Comparison of ENCODE assay signal across 11 cellular contexts in the genomic region with DNA sequence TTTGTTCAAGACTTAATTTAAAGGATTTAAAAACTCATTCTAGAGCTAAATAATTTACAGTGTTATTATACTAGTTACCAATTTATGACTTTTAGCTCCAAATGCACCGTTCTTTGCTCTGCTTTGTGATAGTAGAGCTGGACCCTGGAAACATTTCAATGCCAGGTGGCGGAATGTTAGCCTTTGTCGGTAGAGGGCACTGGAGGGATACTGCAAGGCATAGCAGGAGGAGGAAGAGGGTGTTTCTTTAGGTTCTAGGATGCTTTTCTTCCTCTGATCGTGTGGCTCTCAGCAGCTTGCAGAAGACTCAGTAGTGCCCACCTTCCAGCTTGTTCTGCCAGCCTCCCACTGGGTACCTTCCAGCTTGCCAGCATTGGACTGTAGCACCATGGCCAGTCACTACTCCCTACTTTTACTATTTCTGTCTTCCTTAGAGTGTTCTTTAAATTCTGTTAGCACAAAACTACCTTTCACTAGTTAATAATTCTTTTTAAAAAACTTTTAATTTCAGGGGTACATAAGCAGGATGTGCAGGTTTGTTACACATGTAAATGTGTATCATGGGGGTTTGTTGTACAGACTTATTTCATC.
A peak's percentile ranks its signal among the peaks of the same experiment; 100 is the strongest.
DNase-seq lines count a peak whose midpoint lies in the region; ATAC-seq and TF ChIP-seq lines count a peak whose summit lies in the region.
"Had no signal": no experiment of that assay in that cellular context is flagged by ENCODE, and none has a peak within 500 bp of the region (broad histone marks: within the 10 kb centered on the region; RNA-seq: fewer than 3 reads in every experiment).

No MANE protein-coding gene starts in this region.

- H3K27ac Mint-ChIP-seq in activated CD4-positive, alpha-beta T cell treated with anti-CD3 and anti-CD28 coated beads, Interleukin-2, amount 10 ng/mL, durations not matched to agents 24 days and 14 days, result no peak overlapping the region
- H3K27ac Mint-ChIP-seq: CD8-positive, alpha-beta memory T cell had no signal

- H3K4me1 Mint-ChIP-seq in activated CD4-positive, alpha-beta T cell treated with anti-CD3 and anti-CD28 coated beads, Interleukin-2, amount 10 ng/mL, durations not matched to agents 24 days and 14 days, result no peaks in the 10 kb centered on the region
- H3K4me1 Mint-ChIP-seq: CD8-positive, alpha-beta memory T cell had no signal

- no peak overlapping the region for H3K27ac ChIP-seq in left ventricle myocardium inferior (replicated peaks)
- no peak overlapping the region for H3K27ac ChIP-seq in right atrium auricular region
- H3K27ac ChIP-seq in OCI-LY1 (ENCODE audit: low read depth, low read length, poor library complexity, severe bottlenecking), result no peak overlapping the region

- intact Hi-C loops in left ventricle myocardium inferior (cut with micrococcal nuclease), result no loop called here
- intact Hi-C loops in activated CD4-positive, alpha-beta T cell treated with anti-CD3 and anti-CD28 coated beads, Interleukin-2, amount 10 ng/mL, durations not matched to agents 24 days and 14 days (cut with micrococcal nuclease), result no loop called here

- H3K9me3 ChIP-seq in left ventricle myocardium inferior (replicated peaks) (peaks cover 24% of the 10 kb centered on the region), right atrium auricular region (peaks cover 0 to 11% of the 10 kb centered on the region in 2 donors), OCI-LY1 (ENCODE audit: low read length) (no peaks in the 10 kb centered on the region)

- peak; percentile 64 for TF ChIP-seq CTCF in left ventricle myocardium inferior (IDR thresholded peaks at IDR 0.05; ENCODE audit: borderline replicate concordance)
- TF ChIP-seq CTCF in right atrium auricular region (IDR thresholded peaks at IDR 0.05), result peak in 1 of 2 donors; percentile 62
- TF ChIP-seq CTCF in OCI-LY1 (IDR thresholded peaks at IDR 0.05; ENCODE audit: low read length), result peak; percentile 68

- H3K4me3 Mint-ChIP-seq in activated CD4-positive, alpha-beta T cell treated with anti-CD3 and anti-CD28 coated beads, Interleukin-2, amount 10 ng/mL, durations not matched to agents 24 days and 14 days, result no peak overlapping the region
- H3K4me3 Mint-ChIP-seq: CD8-positive, alpha-beta memory T cell had no signal

- H3K27me3 Mint-ChIP-seq in activated CD4-positive, alpha-beta T cell treated with anti-CD3 and anti-CD28 coated beads, Interleukin-2, amount 10 ng/mL, durations not matched to agents 24 days and 14 days, result no peaks in the 10 kb centered on the region

- peaks cover 13% of the 10 kb centered on the region for H3K9me3 Mint-ChIP-seq in activated CD4-positive, alpha-beta T cell treated with anti-CD3 and anti-CD28 coated beads, Interleukin-2, amount 10 ng/mL, durations not matched to agents 24 days and 14 days

- H3K36me3 Mint-ChIP-seq in activated CD4-positive, alpha-beta T cell treated with anti-CD3 and anti-CD28 coated beads, Interleukin-2, amount 10 ng/mL, durations not matched to agents 24 days and 14 days (ENCODE audit: low read depth), result no peaks in the 10 kb centered on the region
- H3K36me3 Mint-ChIP-seq: CD8-positive, alpha-beta memory T cell had no signal

- H3K79me2 ChIP-seq in OCI-LY1 (ENCODE audit: insufficient read depth, low read length), result no peaks in the 10 kb centered on the region

- H3K4me1 ChIP-seq in left ventricle myocardium inferior (no peaks in the 10 kb centered on the region), right atrium auricular region (no peaks in the 10 kb centered on the region), OCI-LY1 (ENCODE audit: insufficient read depth, low read length, severe bottlenecking) (no peaks in the 10 kb centered on the region)

- H3F3A ChIP-seq in OCI-LY1 (ENCODE audit: insufficient read depth, low read length), result no peaks in the 10 kb centered on the region

- DNase-seq in left ventricle myocardium inferior, result no peak
- DNase-seq in right atrium auricular region (ENCODE audit: low spot score), result no peak
- peak; percentile 6 for DNase-seq in globus pallidus (ENCODE audit: low spot score)
- no peak for DNase-seq in GM19240 (ENCODE audit: insufficient read length, low spot score)
- no peak for DNase-seq in activated CD4-positive, alpha-beta T cell treated with anti-CD3 and anti-CD28 coated beads, Interleukin-2, amount 10 ng/mL, durations not matched to agents 24 days and 14 days
- DNase-seq: activated CD4-positive, alpha-beta T cell treated with anti-CD3 and anti-CD28 coated beads, Interleukin-2, amount 50 U/mL, for 4 hours; CD8-positive, alpha-beta memory T cell; stimulated activated CD4-positive, alpha-beta T cell treated with anti-CD3 and anti-CD28 coated beads, Interleukin-4, amount 100 ng/mL, for 1 hour had no signal

- no peaks in the 10 kb centered on the region for H3K36me3 ChIP-seq in left ventricle myocardium inferior
- no peaks in the 10 kb centered on the region for H3K36me3 ChIP-seq in right atrium auricular region
- no peaks in the 10 kb centered on the region for H3K36me3 ChIP-seq in OCI-LY1 (ENCODE audit: insufficient read depth, low read length)

- H3K9ac ChIP-seq in OCI-LY1 (ENCODE audit: low read length), result no peak overlapping the region

- H3K27me3 ChIP-seq in left ventricle myocardium inferior (ENCODE audit: low read depth), result peaks cover 21% of the 10 kb centered on the region
- H3K27me3 ChIP-seq in right atrium auricular region, result no peaks in the 10 kb centered on the region
- H3K27me3 ChIP-seq in OCI-LY1 (ENCODE audit: insufficient read depth, low read length), result no peaks in the 10 kb centered on the region

- no peaks in the 10 kb centered on the region for H3K9me2 ChIP-seq in OCI-LY1 (ENCODE audit: low read depth, low read length)

- ATAC-seq in GM21526 (IDR thresholded peaks at IDR 0.05; ENCODE audit: low FRiP score, unreplicated experiment) (no peak), GM18907 (IDR thresholded peaks at IDR 0.05; ENCODE audit: unreplicated experiment) (no peak)

- H4K20me1 ChIP-seq in OCI-LY1 (ENCODE audit: insufficient read depth, low read length), result no peaks in the 10 kb centered on the region

- H3K4me3 ChIP-seq in left ventricle myocardium inferior, result no peak overlapping the region
- H3K4me3 ChIP-seq in right atrium auricular region, result no peak overlapping the region
- H3K4me3 ChIP-seq in OCI-LY1 (ENCODE audit: low read depth, low read length, poor library complexity, severe bottlenecking), result no peak overlapping the region

- H3K4me2 ChIP-seq in OCI-LY1 (ENCODE audit: low read length), result no peak overlapping the region

- no peak overlapping the region for H2AFZ ChIP-seq in OCI-LY1 (ENCODE audit: low read length)
